8 cellular contexts compared by ENCODE assay signal in the genomic region with DNA sequence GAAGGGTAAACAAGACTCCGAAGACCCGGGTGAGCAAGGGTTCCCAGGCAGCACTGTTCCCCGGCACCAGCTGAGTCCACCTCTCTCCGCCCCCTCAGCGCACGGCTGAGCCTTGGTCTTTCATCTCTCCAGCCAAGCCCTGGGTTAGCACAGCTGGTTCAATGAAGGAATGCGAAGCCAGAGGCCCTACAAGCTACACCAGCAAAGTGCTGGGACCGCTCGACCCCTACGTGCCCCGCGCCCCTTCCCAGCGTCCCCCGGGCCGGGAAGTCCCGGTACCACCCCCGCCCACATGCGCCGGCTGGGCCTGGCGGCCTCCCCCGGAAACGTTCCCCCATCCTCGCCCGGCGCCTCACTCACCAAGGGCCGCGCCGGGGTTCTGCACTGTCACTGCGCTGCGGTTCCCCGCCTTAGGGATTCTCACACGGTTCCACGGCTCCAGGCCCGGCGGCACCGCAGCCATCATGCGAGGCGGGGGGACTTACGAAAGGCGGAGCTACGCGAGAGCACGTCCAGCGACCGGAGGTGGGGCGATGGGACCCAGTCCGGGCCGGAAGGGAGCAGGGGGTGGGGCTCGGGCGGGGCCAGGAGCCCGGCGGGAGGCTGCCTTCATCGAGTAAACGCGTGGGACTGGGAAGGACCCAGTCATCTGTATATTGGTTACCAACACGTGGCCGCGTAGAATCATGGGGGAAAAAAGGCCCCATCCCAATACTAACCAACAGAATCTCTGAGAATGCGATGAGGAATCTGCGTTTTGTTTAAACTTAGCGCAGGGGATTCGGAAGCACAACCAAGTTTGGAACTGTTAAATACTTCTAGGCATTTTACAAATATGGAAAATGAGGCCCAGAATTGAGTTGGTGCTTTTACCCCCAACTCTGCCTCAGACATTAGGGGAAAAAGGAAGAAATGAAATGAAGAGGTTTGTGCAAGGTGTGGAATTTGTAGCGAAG. TPM values are rescaled to one million over a fixed set of nuclear protein-coding genes. Genes with fewer than 3 reads are reported as not detected.
DNase-seq lines count a peak whose midpoint lies in the region; ATAC-seq and TF ChIP-seq lines count a peak whose summit lies in the region.

No MANE protein-coding gene starts in this region.

- in situ Hi-C loops in KBM-7 (cut with MboI; ENCODE audit: low pct_unique_long_range_greater_than_20kb, low sequenced_read_pairs): no loop called here

- peak overlapping the region; percentile 93 for H2AFZ ChIP-seq in PC-9

- peak overlapping the region; percentile 87 for H3K4me3 ChIP-seq in PC-9
- H3K4me3 ChIP-seq in esophagus muscularis mucosa: peak overlapping the region; percentile 81 to 92 (median 85)
- peak overlapping the region; percentile 63 to 79 for H3K4me3 ChIP-seq in muscle layer of colon (ENCODE audit: low read depth in 1 of 2, low read length in 2 of 2)

- peak; percentile 25 for TF ChIP-seq POLR2A in esophagus muscularis mucosa (IDR thresholded peaks at IDR 0.05; ENCODE audit: low read depth)

- intact Hi-C loops in PC-9 (cut with micrococcal nuclease; ENCODE audit: unreplicated experiment) (no loop called here), esophagus muscularis mucosa (cut with DNase I) (no loop called here)

- peak overlapping the region; percentile 76 for H3K27ac ChIP-seq in PC-9
- H3K27ac ChIP-seq in esophagus muscularis mucosa (replicated peaks in 1 of 4): peak overlapping the region; percentile 93 to 97 (median 95)
- peak overlapping the region; percentile 84 for H3K27ac ChIP-seq in muscle layer of colon (ENCODE audit: low read depth, low read length)

- H3F3A ChIP-seq in PC-9 (ENCODE audit: insufficient read depth, low read depth): no peaks in the 10 kb centered on the region

- TF ChIP-seq EP300 in esophagus muscularis mucosa (IDR thresholded peaks at IDR 0.05): no peak

- CTCF ChIA-PET in PC-9 (lab: Charles Lee): interaction anchor here (0.6 to 1.2 kb wide), 4 partner anchors 111 to 362 kb away, joined by 6 to 11 read pairs (median 9); no protein-coding TSS in a partner anchor

- no peaks in the 10 kb centered on the region for H3K9me2 ChIP-seq in PC-9 (ENCODE audit: insufficient read depth)

- H3K9ac ChIP-seq in muscle layer of colon (ENCODE audit: low read length): peak overlapping the region; percentile 74

- peak; percentile 92 for ATAC-seq in GM21723 (IDR thresholded peaks at IDR 0.05; ENCODE audit: unreplicated experiment)

- POLR2A ChIA-PET in PC-9 (lab: Charles Lee; ENCODE audit: unreplicated experiment): interaction anchor here (0.5 to 1.0 kb wide), 7 partner anchors 18 to 733 kb away, joined by 3 to 23 read pairs (median 4); no protein-coding TSS in a partner anchor

- H4K20me1 ChIP-seq in PC-9 (ENCODE audit: insufficient read depth): no peaks in the 10 kb centered on the region; the same call in 1 of the 2 replicates

- H3K36me3 ChIP-seq in PC-9 (ENCODE audit: low read depth) (peaks cover 15% of the 10 kb centered on the region), esophagus muscularis mucosa (peaks cover 0 to 29% (median 5%) of the 10 kb centered on the region in 4 donors), muscle layer of colon (ENCODE audit: insufficient read depth, low read length) (peaks cover 17% of the 10 kb centered on the region)

- no peaks in the 10 kb centered on the region for H3K27me3 ChIP-seq in PC-9 (ENCODE audit: insufficient read depth, low read depth)
- no peaks in the 10 kb centered on the region for H3K27me3 ChIP-seq in esophagus muscularis mucosa
- H3K27me3 ChIP-seq in muscle layer of colon (ENCODE audit: control insufficient read depth in 1 of 2, insufficient read depth in 2 of 2, low read length in 2 of 2): no peaks in the 10 kb centered on the region

- peaks cover 43% of the 10 kb centered on the region for H3K79me2 ChIP-seq in PC-9 (ENCODE audit: low read depth)

- H3K4me1 ChIP-seq in PC-9 (replicated peaks; ENCODE audit: insufficient read depth): peaks cover 14% of the 10 kb centered on the region
- H3K4me1 ChIP-seq in esophagus muscularis mucosa: peaks cover 21 to 45% (median 33%) of the 10 kb centered on the region in 4 donors
- H3K4me1 ChIP-seq in muscle layer of colon (ENCODE audit: insufficient read depth, low read length): peaks cover 26% of the 10 kb centered on the region

- DNase-seq in DMS53 treated with DMSO at 0.1 percent for 48 hours (lab: John Stamatoyannopoulos, UW; ENCODE audit: unreplicated experiment) (peak; percentile 47), KBM-7 (peak; percentile 84), PC-9 (peak; percentile 80 to 81), esophagus muscularis mucosa (ENCODE audit: extremely low spot score) (peak; percentile 98)
- peak; percentile 92 to 93 for DNase-seq in activated T-cell treated with anti-CD3 and anti-CD28 coated beads, Interleukin-2, amount 50 U/mL, for 48 hours
- DNase-seq in stimulated activated CD8-positive, alpha-beta memory T cell treated with anti-CD3 and anti-CD28 coated beads, Interleukin-7, amount 100 ng/mL, for 1 hour (ENCODE audit: low read depth in 2 of 2): peak; percentile 68 to 72

- 10% methylated on average over 15 of the region's 63 CpGs for WGBS in esophagus muscularis mucosa

- no peak for TF ChIP-seq CTCF in PC-9 (conservative IDR thresholded peaks at IDR 0.05)
- TF ChIP-seq CTCF in esophagus muscularis mucosa (IDR thresholded peaks at IDR 0.05): no peak

- TSS peak; percentile 72 for BruUV-seq in PC-9 (replicated peaks; lab: Mats Ljungman, UMichigan)

- H3K9me3 ChIP-seq in PC-9 (ENCODE audit: insufficient read depth, low read depth): peaks cover 4% of the 10 kb centered on the region; the same call in 1 of the 2 replicates
- H3K9me3 ChIP-seq in esophagus muscularis mucosa: no peaks in the 10 kb centered on the region
- H3K9me3 ChIP-seq in muscle layer of colon (ENCODE audit: low read length): no peaks in the 10 kb centered on the region

- peak overlapping the region; percentile 85 for H3K4me2 ChIP-seq in PC-9

RNA-seq across cellular contexts. Expression of gene GTPBP8, which starts 28.7 kb away (rescaled TPM):
- total RNA-seq in PC-9 (2021) (27.9 and 34.3 TPM in 2 replicates), esophagus muscularis mucosa (10 to 100 TPM; 21.6 to 30.8 (median 24.8) TPM)

RNA-seq across cellular contexts. Expression of gene CD200R1, which starts 44.6 kb away (rescaled TPM):
- total RNA-seq in PC-9 (2021): 0.20 and 0.63 TPM in 2 replicates
- total RNA-seq in esophagus muscularis mucosa: 1 to 10 TPM; 1.6 to 3.3 (median 1.7) TPM

Comparison
In these comparisons a context has a peak if more than half of its experiments do, and no peak if none do; other contexts are left out.
1. Peak in every context shown above with its lines: DNase-seq, ATAC-seq, H3K4me3 ChIP-seq and H3K27ac ChIP-seq.
2. DNase-seq: peak in every context shown above with its lines; median percentile 98 in esophagus muscularis mucosa; 92 in activated T-cell treated with anti-CD3 and anti-CD28 coated beads, Interleukin-2, amount 50 U/mL, for 48 hours; 84 in KBM-7; 80 in PC-9; 70 in stimulated activated CD8-positive, alpha-beta memory T cell treated with anti-CD3 and anti-CD28 coated beads, Interleukin-7, amount 100 ng/mL, for 1 hour; 47 in DMS53 treated with DMSO at 0.1 percent for 48 hours.